ENCODE assay signal across 17 cellular contexts in genomic region chr17:37100231-37100630, GRCh38.
DNase-seq lines count a peak whose midpoint lies in the region; ATAC-seq, FAIRE-seq and TF ChIP-seq lines count a peak whose summit lies in the region.
"Had no signal": no experiment of that assay in that cellular context is flagged by ENCODE, and none has a peak within 500 bp of the region (broad histone marks: within the 10 kb centered on the region; RNA-seq: fewer than 3 reads in every experiment).

No MANE protein-coding gene starts in this region.

- H3K9me3 ChIP-seq in astrocyte (ENCODE audit: insufficient read depth, low read depth, low read length) (no peaks in the 10 kb centered on the region), upper lobe of right lung (no peaks in the 10 kb centered on the region), GM23248 (ENCODE audit: low read depth) (no peaks in the 10 kb centered on the region)
- H3K9me3 ChIP-seq: Caco-2, HAP-1 had no signal

- intact Hi-C loops in upper lobe of right lung (cut with DNase I), result no loop called here

- H3K27me3 Mint-ChIP-seq in astrocyte (ENCODE audit: low read depth, unreplicated experiment), result no peaks in the 10 kb centered on the region

- H4K20me1 ChIP-seq in astrocyte (ENCODE audit: insufficient read depth, low read length) (peaks cover 12% of the 10 kb centered on the region), GM23248 (ENCODE audit: insufficient read depth) (no peaks in the 10 kb centered on the region)

- WGBS in GM23248 (ENCODE audit: low coverage in 1 of 2, low lambda C conversion rate in 2 of 2, missing lambda C conversion rate in 2 of 2), 2 experiments, result 87 to 89% methylated on average over 4 of the region's 4 CpGs

- ATAC-seq in upper lobe of right lung (peak; percentile 53), GM21825 (IDR thresholded peaks at IDR 0.05; ENCODE audit: unreplicated experiment) (no peak)

- H3K4me1 ChIP-seq in astrocyte (ENCODE audit: insufficient read depth, low read length) (no peaks in the 10 kb centered on the region), upper lobe of right lung (no peaks in the 10 kb centered on the region), GM23248 (ENCODE audit: insufficient read depth) (no peaks in the 10 kb centered on the region)
- H3K4me1 ChIP-seq: Caco-2 had no signal

- DNase-seq in SIG-M5 treated with dmso at 0.1 percent for 504 hours (lab: John Stamatoyannopoulos, UW; ENCODE audit: unreplicated experiment) (peak; percentile 37), SIG-M5 (lab: John Stamatoyannopoulos, UW) (no peak), NOMO-1 (lab: John Stamatoyannopoulos, UW; ENCODE audit: unreplicated experiment in 2 of 2) (peak; percentile 42 to 63), astrocyte (ENCODE audit: low read depth) (peak; percentile 25), upper lobe of right lung (no peak), GM23248 (no peak)
- DNase-seq in activated CD4-positive, CD25-positive, alpha-beta regulatory T cell treated with anti-CD3 and anti-CD28 coated beads, Interleukin-2, amount 50 U/mL, for 72 hours, result no peak
- DNase-seq: Caco-2, NCI-H1105 treated with DMSO at 0.1 percent for 48 hours, NCI-H2029, NCI-H2227 treated with DMSO at 0.1 percent for 48 hours, NCI-H524 treated with DMSO at 0.1 percent for 48 hours had no signal

- H3K4me3 ChIP-seq in astrocyte (ENCODE audit: insufficient read depth, low read depth, low read length) (no peak overlapping the region), upper lobe of right lung (no peak overlapping the region), GM23248 (no peak overlapping the region)
- H3K4me3 ChIP-seq: HAP-1 had no signal

- no peaks in the 10 kb centered on the region for H3K79me2 ChIP-seq in astrocyte (ENCODE audit: insufficient read depth, low read length)
- H3K79me2 ChIP-seq in GM23248 (ENCODE audit: insufficient read depth), result no peaks in the 10 kb centered on the region

- H3K27me3 ChIP-seq in astrocyte (ENCODE audit: insufficient read depth, low read length) (no peaks in the 10 kb centered on the region), upper lobe of right lung (no peaks in the 10 kb centered on the region), GM23248 (replicated peaks; ENCODE audit: insufficient read depth) (no peaks in the 10 kb centered on the region)

- no peaks in the 10 kb centered on the region for H3K4me1 Mint-ChIP-seq in astrocyte (ENCODE audit: low read depth, unreplicated experiment)

- no peak overlapping the region for H3K4me3 Mint-ChIP-seq in astrocyte (ENCODE audit: unreplicated experiment)

- no peaks in the 10 kb centered on the region for H3F3A ChIP-seq in GM23248 (ENCODE audit: insufficient read depth)

- in situ Hi-C loops in GM23248 (cut with MboI), result no loop called here

- peaks cover 6% of the 10 kb centered on the region for H3K36me3 Mint-ChIP-seq in astrocyte (ENCODE audit: low read depth, unreplicated experiment)

- no peak for FAIRE-seq in astrocyte (lab: Jason Lieb, UNC)
- FAIRE-seq: HTR-8/SVneo had no signal

- H3K36me3 ChIP-seq in astrocyte (ENCODE audit: insufficient read depth, low read length) (peaks cover 39% of the 10 kb centered on the region), upper lobe of right lung (peaks cover 47% of the 10 kb centered on the region), GM23248 (ENCODE audit: low read depth) (peaks cover 5% of the 10 kb centered on the region; the same call in 1 of the 2 replicates)

- TF ChIP-seq CTCF in astrocyte (IDR thresholded peaks at IDR 0.05; ENCODE audit: insufficient read depth, low read depth, low read length) (no peak), upper lobe of right lung (IDR thresholded peaks at IDR 0.05) (no peak)

- H3K9me3 Mint-ChIP-seq in astrocyte (ENCODE audit: unreplicated experiment), result no peaks in the 10 kb centered on the region

- no peak overlapping the region for H3K27ac ChIP-seq in astrocyte (ENCODE audit: low read depth, low read length)
- H3K27ac ChIP-seq in upper lobe of right lung, result no peak overlapping the region
- no peak overlapping the region for H3K27ac ChIP-seq in GM23248
- H3K27ac ChIP-seq: 22Rv1, C4-2B had no signal

- no peaks in the 10 kb centered on the region for H3K9me2 ChIP-seq in GM23248 (ENCODE audit: insufficient read depth)

- H2AFZ ChIP-seq in astrocyte (ENCODE audit: low read depth, low read length) (no peak overlapping the region), GM23248 (no peak overlapping the region)

- H3K4me2 ChIP-seq in astrocyte (ENCODE audit: low read length), result no peak overlapping the region
- no peak overlapping the region for H3K4me2 ChIP-seq in GM23248 (ENCODE audit: unreplicated experiment)

- no peak overlapping the region for H3K27ac Mint-ChIP-seq in astrocyte (ENCODE audit: unreplicated experiment)

- H3K9ac ChIP-seq in astrocyte (ENCODE audit: low read length) (no peak overlapping the region), GM23248 (no peak overlapping the region)

Comparison
In these comparisons a context has a peak if more than half of its experiments do, and no peak if none do; other contexts are left out.
1. DNase-seq: peak in SIG-M5 treated with dmso at 0.1 percent for 504 hours (single experiment), NOMO-1 (2 of 2) and astrocyte (single experiment); none in SIG-M5 (single experiment), upper lobe of right lung (single experiment), GM23248 (single experiment) and activated CD4-positive, CD25-positive, alpha-beta regulatory T cell treated with anti-CD3 and anti-CD28 coated beads, Interleukin-2, amount 50 U/mL, for 72 hours (single experiment).